In the genomic region with DNA sequence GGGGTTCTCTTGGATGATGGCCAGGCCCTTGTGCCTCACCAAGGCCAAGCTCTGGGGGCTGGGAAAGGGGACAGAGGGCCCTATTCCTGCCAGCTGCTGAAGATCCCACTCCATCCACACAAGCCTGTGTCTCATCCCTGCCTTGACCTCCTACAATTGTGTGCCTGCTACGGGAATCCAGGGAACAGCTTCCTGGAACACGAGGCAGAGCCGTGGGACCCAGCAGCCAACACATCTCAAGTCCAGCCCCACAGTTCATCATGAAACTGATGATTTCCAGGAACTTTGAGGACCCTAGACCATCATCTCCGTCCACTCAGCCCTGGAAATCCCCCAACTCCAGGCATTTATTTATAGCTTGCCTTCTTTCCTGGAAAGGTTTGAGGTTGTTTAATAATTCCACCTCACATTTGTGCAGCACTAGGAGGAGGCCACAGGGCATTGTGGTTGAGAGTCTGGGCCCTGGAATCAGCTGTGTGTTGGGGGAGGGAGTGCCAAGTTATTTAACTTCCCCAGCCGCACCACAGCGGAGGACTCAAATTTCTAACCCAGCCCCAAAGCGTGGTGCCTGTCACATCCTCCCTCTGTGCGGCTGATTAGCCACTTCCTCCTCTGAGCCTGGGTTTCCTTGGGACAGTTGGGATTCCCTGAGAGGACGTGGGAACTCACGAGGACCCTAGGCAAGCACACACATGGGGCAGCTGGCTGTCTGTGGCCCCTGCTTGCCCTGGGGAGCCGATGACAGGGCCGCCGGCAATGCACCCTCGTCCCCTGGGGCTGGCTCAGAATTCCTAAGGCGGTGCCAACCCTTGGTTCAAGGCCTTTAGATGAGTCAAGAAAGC, we compare ENCODE assay signal across 1 cellular context.
A peak's percentile ranks its signal among the peaks of the same experiment; 100 is the strongest.
TF ChIP-seq lines count a peak whose summit lies in the region.

No MANE protein-coding gene starts in this region.

TF ChIP-seq in K562, 482 proteins besides CTCF, POLR2A, EP300 and RAD21 (continued from another document):
- TF ChIP-seq, protein P1, sequence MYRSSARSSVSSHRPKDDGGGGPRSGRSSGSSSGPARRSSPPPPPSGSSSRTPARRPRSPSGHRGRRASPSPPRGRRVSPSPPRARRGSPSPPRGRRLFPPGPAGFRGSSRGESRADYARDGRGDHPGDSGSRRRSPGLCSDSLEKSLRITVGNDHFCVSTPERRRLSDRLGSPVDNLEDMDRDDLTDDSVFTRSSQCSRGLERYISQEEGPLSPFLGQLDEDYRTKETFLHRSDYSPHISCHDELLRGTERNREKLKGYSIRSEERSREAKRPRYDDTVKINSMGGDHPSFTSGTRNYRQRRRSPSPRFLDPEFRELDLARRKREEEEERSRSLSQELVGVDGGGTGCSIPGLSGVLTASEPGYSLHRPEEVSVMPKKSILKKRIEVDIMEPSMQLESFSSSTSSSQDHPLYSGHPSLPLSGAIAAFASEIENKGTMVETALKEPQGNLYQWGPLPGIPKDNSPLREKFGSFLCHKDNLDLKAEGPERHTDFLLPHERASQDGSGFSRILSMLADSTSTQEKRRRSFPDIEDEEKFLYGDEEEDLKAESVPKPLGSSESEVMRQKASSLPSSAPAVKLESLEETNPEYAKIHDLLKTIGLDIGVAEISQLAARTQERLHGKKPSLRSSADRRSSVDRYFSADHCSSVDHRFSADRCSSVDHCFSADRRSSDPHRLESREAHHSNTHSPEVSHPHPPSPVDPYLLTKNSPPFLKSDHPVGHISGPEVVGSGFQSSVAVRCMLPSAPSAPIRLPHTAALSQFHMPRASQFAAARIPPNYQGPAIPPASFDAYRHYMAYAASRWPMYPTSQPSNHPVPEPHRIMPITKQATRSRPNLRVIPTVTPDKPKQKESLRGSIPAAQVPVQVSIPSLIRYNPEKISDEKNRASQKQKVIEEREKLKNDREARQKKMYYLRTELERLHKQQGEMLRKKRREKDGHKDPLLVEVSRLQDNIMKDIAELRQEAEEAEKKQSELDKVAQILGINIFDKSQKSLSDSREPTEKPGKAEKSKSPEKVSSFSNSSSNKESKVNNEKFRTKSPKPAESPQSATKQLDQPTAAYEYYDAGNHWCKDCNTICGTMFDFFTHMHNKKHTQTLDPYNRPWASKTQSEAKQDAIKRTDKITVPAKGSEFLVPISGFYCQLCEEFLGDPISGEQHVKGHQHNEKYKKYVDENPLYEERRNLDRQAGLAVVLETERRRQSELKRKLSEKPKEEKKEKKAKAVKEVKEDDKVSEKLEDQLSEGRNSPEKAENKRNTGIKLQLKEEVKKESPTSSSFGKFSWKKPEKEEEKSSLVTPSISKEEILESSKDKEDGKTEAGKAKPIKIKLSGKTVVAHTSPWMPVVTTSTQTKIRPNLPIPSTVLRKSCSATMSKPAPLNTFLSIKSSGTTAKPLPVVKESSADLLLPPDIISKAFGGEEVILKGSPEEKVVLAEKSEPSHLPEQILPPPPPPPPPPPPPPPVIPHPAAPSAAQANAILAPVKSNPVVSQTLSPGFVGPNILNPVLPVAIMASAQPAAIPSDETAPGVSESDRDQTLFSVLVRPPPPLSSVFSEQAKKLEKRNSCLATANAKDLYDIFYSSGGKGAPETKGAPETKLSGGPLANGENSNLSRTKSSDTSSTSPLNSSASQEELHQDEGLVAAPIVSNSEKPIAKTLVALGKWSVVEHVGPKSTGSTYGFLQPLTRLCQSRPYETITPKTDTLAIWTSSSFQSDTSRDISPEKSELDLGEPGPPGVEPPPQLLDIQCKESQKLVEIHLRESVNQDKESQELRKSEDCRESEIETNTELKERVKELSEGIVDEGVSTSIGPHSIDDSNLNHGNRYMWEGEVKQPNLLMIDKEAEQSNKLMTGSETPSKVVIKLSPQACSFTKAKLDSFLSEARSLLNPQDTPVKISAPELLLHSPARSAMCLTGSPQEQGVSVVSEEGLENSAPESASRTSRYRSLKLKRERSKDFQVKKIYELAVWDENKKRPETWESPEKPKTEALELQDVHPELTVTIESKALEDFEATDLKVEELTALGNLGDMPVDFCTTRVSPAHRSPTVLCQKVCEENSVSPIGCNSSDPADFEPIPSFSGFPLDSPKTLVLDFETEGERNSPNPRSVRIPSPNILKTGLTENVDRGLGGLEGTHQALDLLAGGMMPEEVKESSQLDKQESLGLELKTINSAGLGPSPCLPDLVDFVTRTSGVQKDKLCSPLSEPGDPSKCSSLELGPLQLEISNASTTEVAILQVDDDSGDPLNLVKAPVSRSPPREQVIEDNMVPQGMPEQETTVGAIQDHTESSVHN (IDR thresholded peaks at IDR 0.05; ENCODE audit: borderline replicate concordance in 1 of 2, low read depth in 1 of 2): 0 out of 4 replicates have a peak, but pooled peaks of 1 of the 2 experiments have one; percentile 23
- TF ChIP-seq, protein P2, sequence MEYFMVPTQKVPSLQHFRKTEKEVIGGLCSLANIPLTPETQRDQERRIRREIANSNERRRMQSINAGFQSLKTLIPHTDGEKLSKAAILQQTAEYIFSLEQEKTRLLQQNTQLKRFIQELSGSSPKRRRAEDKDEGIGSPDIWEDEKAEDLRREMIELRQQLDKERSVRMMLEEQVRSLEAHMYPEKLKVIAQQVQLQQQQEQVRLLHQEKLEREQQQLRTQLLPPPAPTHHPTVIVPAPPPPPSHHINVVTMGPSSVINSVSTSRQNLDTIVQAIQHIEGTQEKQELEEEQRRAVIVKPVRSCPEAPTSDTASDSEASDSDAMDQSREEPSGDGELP (CRISPR knock-in tag; IDR thresholded peaks at IDR 0.05; ENCODE audit: borderline replicate concordance): peak; percentile 96
